Comparison of ENCODE assay signal across 16 cellular contexts in the genomic region with DNA sequence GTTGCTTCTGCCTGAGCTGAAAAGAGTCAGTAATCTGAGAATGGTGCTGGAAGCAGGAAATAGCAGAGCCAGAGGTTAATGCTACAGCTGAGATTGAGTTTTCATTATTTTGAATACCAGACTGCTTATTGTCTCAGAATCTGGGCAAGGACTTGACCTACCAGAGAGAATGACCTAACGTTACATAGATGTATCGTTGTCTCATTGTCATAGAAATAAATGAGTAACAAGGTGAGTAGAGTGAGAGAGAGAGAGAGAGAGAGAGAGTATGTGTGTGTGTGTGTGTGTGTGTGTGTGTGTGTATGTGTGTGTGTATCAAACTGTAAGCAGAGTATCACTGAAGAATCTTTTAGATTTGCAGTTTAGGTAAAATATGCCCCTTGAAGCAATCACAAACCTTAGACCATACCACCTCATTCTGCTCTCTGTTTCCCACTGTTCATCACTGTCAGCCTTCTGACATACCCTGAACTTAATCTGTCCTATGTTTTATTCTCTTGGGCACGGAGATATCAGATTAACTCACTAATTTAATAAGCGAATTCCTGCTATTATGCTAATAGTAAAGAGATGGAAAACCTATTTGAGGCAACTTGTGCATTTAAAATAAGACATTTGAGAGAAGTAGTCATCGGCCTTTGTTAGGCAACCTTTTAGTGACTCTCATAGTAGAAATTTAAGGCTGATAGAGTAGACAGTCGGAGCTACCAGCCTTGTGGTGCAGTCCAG.
DNase-seq lines count a peak whose midpoint lies in the region; ATAC-seq lines count a peak whose summit lies in the region.
"Had no signal": no experiment of that assay in that cellular context is flagged by ENCODE, and none has a peak within 500 bp of the region (broad histone marks: within the 10 kb centered on the region; RNA-seq: fewer than 3 reads in every experiment).

No MANE protein-coding gene starts in this region.

- peaks cover 10% of the 10 kb centered on the region for H3K4me1 Mint-ChIP-seq in T-helper 17 cell
- H3K4me1 Mint-ChIP-seq: naive thymus-derived CD8-positive, alpha-beta T cell had no signal

- H3K36me3 Mint-ChIP-seq in T-helper 17 cell (ENCODE audit: low read depth), result peaks cover 6% of the 10 kb centered on the region

- H3K27me3 Mint-ChIP-seq in T-helper 17 cell, result no peaks in the 10 kb centered on the region
- H3K27me3 Mint-ChIP-seq: naive thymus-derived CD8-positive, alpha-beta T cell had no signal

- no peaks in the 10 kb centered on the region for H3K9me3 ChIP-seq in T-helper 17 cell (ENCODE audit: control insufficient read depth, low read length, poor library complexity, severe bottlenecking)

- DNase-seq in GM03348 (ENCODE audit: low spot score) (peak; percentile 66), T-helper 17 cell (no peak), fibroblast of gingiva (ENCODE audit: low read depth) (peak; percentile 92), renal cortical epithelial cell (ENCODE audit: low read depth) (peak; percentile 88), RPMI8226 (no peak), amniotic stem cell (lab: John Stamatoyannopoulos, UW) (no peak), NCI-H345 treated with DMSO at 0.1 percent for 48 hours (lab: John Stamatoyannopoulos, UW; ENCODE audit: unreplicated experiment) (no peak), SHP77 treated with DMSO at 0.1 percent for 48 hours (lab: John Stamatoyannopoulos, UW) (no peak)
- DNase-seq: activated T-cell treated with anti-CD3 and anti-CD28 coated beads, Interleukin-2, amount 50 U/mL, for 1 hour; cortex of kidney; DMS 273 treated with DMSO at 0.1 percent for 48 hours; naive thymus-derived CD8-positive, alpha-beta T cell; NCI-H2029; stimulated activated CD4-positive, alpha-beta T cell treated with anti-CD3 and anti-CD28 coated beads, Interleukin-2, amount 100 ng/mL, for 24 hours had no signal

- ATAC-seq in T-helper 17 cell, result no peak
- ATAC-seq: HepG2; naive thymus-derived CD8-positive, alpha-beta T cell; Panc1 had no signal

- peak overlapping the region; percentile 64 for H3K4me3 Mint-ChIP-seq in T-helper 17 cell
- H3K4me3 Mint-ChIP-seq: naive thymus-derived CD8-positive, alpha-beta T cell had no signal

- no peak overlapping the region for H3K27ac Mint-ChIP-seq in T-helper 17 cell

Comparison
In these comparisons a context has a peak if more than half of its experiments do, and no peak if none do; other contexts are left out.
1. DNase-seq: peak in GM03348 (single experiment), fibroblast of gingiva (single experiment) and renal cortical epithelial cell (single experiment); none in T-helper 17 cell (0 of 3), RPMI8226 (single experiment), amniotic stem cell (single experiment), NCI-H345 treated with DMSO at 0.1 percent for 48 hours (single experiment) and SHP77 treated with DMSO at 0.1 percent for 48 hours (single experiment).